In the genomic region with DNA sequence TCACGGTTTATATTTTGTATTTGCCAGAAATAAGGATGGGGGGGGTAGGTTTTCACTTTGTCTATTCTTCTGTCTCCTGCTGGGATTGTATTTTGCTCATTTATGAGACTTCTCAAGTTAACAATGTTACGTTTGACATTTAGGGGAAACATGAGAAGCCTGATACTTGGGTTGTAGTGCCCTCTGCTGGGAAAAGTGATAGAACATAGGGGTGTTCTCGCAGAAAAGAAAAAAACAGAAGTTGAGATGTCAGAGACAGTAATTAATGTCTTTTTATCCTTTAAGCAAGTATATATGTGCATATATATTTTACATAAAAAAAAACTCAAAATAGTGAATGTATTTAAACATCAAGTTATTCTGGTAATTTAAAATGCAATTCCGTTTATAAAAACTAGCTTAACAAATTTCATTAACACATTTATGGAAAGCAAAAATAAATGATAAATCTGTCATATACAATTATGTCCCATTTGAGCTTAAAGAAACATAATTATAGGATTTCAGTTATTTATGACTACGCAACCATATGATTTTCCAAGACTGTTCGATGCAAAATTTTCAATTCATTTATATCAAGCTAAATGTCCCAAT, we compare ENCODE assay signal across 8 cellular contexts. TPM values are rescaled to one million over a fixed set of nuclear protein-coding genes. Genes with fewer than 3 reads are reported as not detected.
A peak's percentile ranks its signal among the peaks of the same experiment; 100 is the strongest.
DNase-seq lines count a peak whose midpoint lies in the region; ATAC-seq and TF ChIP-seq lines count a peak whose summit lies in the region.

No MANE protein-coding gene starts in this region.

- no peak overlapping the region for H3K27ac Mint-ChIP-seq in activated T-helper 1 cell treated with anti-CD3 and anti-CD28 coated beads, Interleukin-12 subunit alpha, Interleukin-12 subunit beta, Interleukin-2, Interleukin-4 antibody, amounts not matched to agents 30 ng/mL and 10 ng/mL and 1 ng/mL, durations not matched to agents 14 hours and 24 hours and 36 hours

- peak; percentile 77 for TF ChIP-seq CTCF in AG04450 (IDR thresholded peaks at IDR 0.05; ENCODE audit: low read depth, low read length)
- peak; percentile 64 for TF ChIP-seq CTCF in GM06990 (IDR thresholded peaks at IDR 0.05; ENCODE audit: insufficient read depth, low read length, poor library complexity, severe bottlenecking)
- TF ChIP-seq CTCF in esophagus muscularis mucosa (IDR thresholded peaks at IDR 0.05), result peak in 2 of 3 experiments; percentile 38 to 41
- TF ChIP-seq CTCF in osteoblast (IDR thresholded peaks at IDR 0.05; ENCODE audit: extremely low read depth, low read depth, low read length), result peak; percentile 73

- H3K4me3 ChIP-seq in AG04450 (ENCODE audit: low read depth, low read length) (no peak overlapping the region), GM06990 (replicated peaks; ENCODE audit: low read depth, low read length) (no peak overlapping the region), esophagus muscularis mucosa (no peak overlapping the region), osteoblast (ENCODE audit: insufficient read depth, low read length) (no peak overlapping the region)

- no peaks in the 10 kb centered on the region for H3K36me3 Mint-ChIP-seq in activated T-helper 1 cell treated with anti-CD3 and anti-CD28 coated beads, Interleukin-12 subunit alpha, Interleukin-12 subunit beta, Interleukin-2, Interleukin-4 antibody, amounts not matched to agents 30 ng/mL and 10 ng/mL and 1 ng/mL, durations not matched to agents 14 hours and 24 hours and 36 hours (ENCODE audit: low read depth)

- intact Hi-C loops in esophagus muscularis mucosa (cut with DNase I), result no loop called here
- intact Hi-C loops in activated T-helper 1 cell treated with anti-CD3 and anti-CD28 coated beads, Interleukin-12 subunit alpha, Interleukin-12 subunit beta, Interleukin-2, Interleukin-4 antibody, amounts not matched to agents 30 ng/mL and 10 ng/mL and 1 ng/mL, durations not matched to agents 14 hours and 24 hours and 36 hours (cut with micrococcal nuclease), result loop anchor here (1.0 to 10.0 kb wide), 6 partner anchors 187 to 626 kb away; no protein-coding TSS in a partner anchor

- 38% methylated on average over 6 of the region's 6 CpGs for WGBS in esophagus muscularis mucosa

- H3K27ac ChIP-seq in AG04450 (ENCODE audit: low read depth, low read length) (no peak overlapping the region), esophagus muscularis mucosa (replicated peaks in 1 of 4) (no peak overlapping the region), osteoblast (ENCODE audit: low read depth, low read length) (no peak overlapping the region)

- H3K79me2 ChIP-seq in osteoblast (ENCODE audit: insufficient read depth, low read length), result no peaks in the 10 kb centered on the region

- no peaks in the 10 kb centered on the region for H4K20me1 ChIP-seq in osteoblast (ENCODE audit: insufficient read depth, low read length)

- no peak overlapping the region for H3K4me2 ChIP-seq in osteoblast (ENCODE audit: insufficient read depth, low read length)

- no peak overlapping the region for H3K4me3 Mint-ChIP-seq in activated T-helper 1 cell treated with anti-CD3 and anti-CD28 coated beads, Interleukin-12 subunit alpha, Interleukin-12 subunit beta, Interleukin-2, Interleukin-4 antibody, amounts not matched to agents 30 ng/mL and 10 ng/mL and 1 ng/mL, durations not matched to agents 14 hours and 24 hours and 36 hours

- TF ChIP-seq EP300 in esophagus muscularis mucosa (IDR thresholded peaks at IDR 0.05), result no peak

- no peaks in the 10 kb centered on the region for H3K4me1 Mint-ChIP-seq in activated T-helper 1 cell treated with anti-CD3 and anti-CD28 coated beads, Interleukin-12 subunit alpha, Interleukin-12 subunit beta, Interleukin-2, Interleukin-4 antibody, amounts not matched to agents 30 ng/mL and 10 ng/mL and 1 ng/mL, durations not matched to agents 14 hours and 24 hours and 36 hours (ENCODE audit: low read depth)

- no peaks in the 10 kb centered on the region for H3K9me3 Mint-ChIP-seq in activated T-helper 1 cell treated with anti-CD3 and anti-CD28 coated beads, Interleukin-12 subunit alpha, Interleukin-12 subunit beta, Interleukin-2, Interleukin-4 antibody, amounts not matched to agents 30 ng/mL and 10 ng/mL and 1 ng/mL, durations not matched to agents 14 hours and 24 hours and 36 hours

- CTCF ChIA-PET in AG04450 (lab: Charles Lee), result interaction anchor here (0.6 to 3.5 kb wide), 25 partner anchors 9 to 671 kb away, joined by 3 to 30 read pairs (median 3); no protein-coding TSS in a partner anchor

- DNase-seq in AG04450 (ENCODE audit: low read depth, low spot score) (peak; percentile 20), GM06990 (ENCODE audit: extremely low read depth, insufficient read length) (no peak), NCI-H1092 treated with DMSO at 0.1 percent for 48 hours (lab: John Stamatoyannopoulos, UW) (peak; percentile 57), SKM-1 treated with dmso at 0.1 percent for 144 hours (lab: John Stamatoyannopoulos, UW; ENCODE audit: unreplicated experiment) (peak; percentile 69), esophagus muscularis mucosa (ENCODE audit: extremely low spot score) (no peak), osteoblast (ENCODE audit: insufficient read length, low spot score, missing footprints) (peak; percentile 77)
- no peak for DNase-seq in activated T-helper 1 cell treated with anti-CD3 and anti-CD28 coated beads, Interleukin-12 subunit alpha, Interleukin-12 subunit beta, Interleukin-2, Interleukin-4 antibody, amounts not matched to agents 30 ng/mL and 10 ng/mL and 1 ng/mL, durations not matched to agents 14 hours and 24 hours and 36 hours (ENCODE audit: low spot score)

- no peak overlapping the region for H2AFZ ChIP-seq in osteoblast (ENCODE audit: low read length)

- H3K27me3 ChIP-seq in AG04450 (ENCODE audit: control insufficient read depth, insufficient read depth, low read length), result no peaks in the 10 kb centered on the region
- no peaks in the 10 kb centered on the region for H3K27me3 ChIP-seq in GM06990 (replicated peaks; ENCODE audit: control insufficient read depth, insufficient read depth, low read length)
- H3K27me3 ChIP-seq in esophagus muscularis mucosa, result peaks cover 0 to 7% (median 0%) of the 10 kb centered on the region in 4 donors
- H3K27me3 ChIP-seq in osteoblast (ENCODE audit: insufficient read depth, low read length), result no peaks in the 10 kb centered on the region

- no peaks in the 10 kb centered on the region for H3K4me1 ChIP-seq in esophagus muscularis mucosa
- H3K4me1 ChIP-seq in osteoblast (ENCODE audit: insufficient read depth, low read length), result no peaks in the 10 kb centered on the region

- peaks cover 6% of the 10 kb centered on the region for H3K27me3 Mint-ChIP-seq in activated T-helper 1 cell treated with anti-CD3 and anti-CD28 coated beads, Interleukin-12 subunit alpha, Interleukin-12 subunit beta, Interleukin-2, Interleukin-4 antibody, amounts not matched to agents 30 ng/mL and 10 ng/mL and 1 ng/mL, durations not matched to agents 14 hours and 24 hours and 36 hours (ENCODE audit: insufficient read depth)

- no peak for TF ChIP-seq POLR2A in esophagus muscularis mucosa (IDR thresholded peaks at IDR 0.05; ENCODE audit: low read depth)

- H3K36me3 ChIP-seq in GM06990 (ENCODE audit: control insufficient read depth, insufficient read depth, low read length) (no peaks in the 10 kb centered on the region), esophagus muscularis mucosa (no peaks in the 10 kb centered on the region), osteoblast (ENCODE audit: insufficient read depth, low read length) (no peaks in the 10 kb centered on the region)

- POLR2A ChIA-PET in AG04450 (lab: Yijun Ruan, JAX), result no interaction called here

- no peaks in the 10 kb centered on the region for H3K9me3 ChIP-seq in AG04450 (ENCODE audit: control insufficient read depth, insufficient read depth, low read length)
- no peaks in the 10 kb centered on the region for H3K9me3 ChIP-seq in esophagus muscularis mucosa
- no peaks in the 10 kb centered on the region for H3K9me3 ChIP-seq in osteoblast (ENCODE audit: low read depth, low read length)

- peak; percentile 80 for ATAC-seq in HG02588 (IDR thresholded peaks at IDR 0.05; ENCODE audit: unreplicated experiment)

RNA-seq across cellular contexts. Expression of a gene that starts 46.0 kb away (rescaled TPM):
- not detected in 2 replicates for polyA plus RNA-seq in AG04450 (2011; rRNA removed)
- polyA minus RNA-seq in AG04450 (2011; rRNA and poly(A)+ RNA removed), result not detected in 2 replicates
- total RNA-seq in esophagus muscularis mucosa (not detected), osteoblast (not detected in 2 replicates)
- total RNA-seq in activated T-helper 1 cell treated with anti-CD3 and anti-CD28 coated beads, Interleukin-12 subunit alpha, Interleukin-12 subunit beta, Interleukin-2, Interleukin-4 antibody, amounts not matched to agents 30 ng/mL and 10 ng/mL and 1 ng/mL, durations not matched to agents 14 hours and 24 hours and 36 hours, result not detected in 2 replicates

Comparison
In these comparisons a context has a peak if more than half of its experiments do, and no peak if none do; other contexts are left out.
1. DNase-seq: peak in AG04450 (single experiment), NCI-H1092 treated with DMSO at 0.1 percent for 48 hours (single experiment), SKM-1 treated with dmso at 0.1 percent for 144 hours (single experiment) and osteoblast (single experiment); none in GM06990 (single experiment), esophagus muscularis mucosa (single experiment) and activated T-helper 1 cell treated with anti-CD3 and anti-CD28 coated beads, Interleukin-12 subunit alpha, Interleukin-12 subunit beta, Interleukin-2, Interleukin-4 antibody, amounts not matched to agents 30 ng/mL and 10 ng/mL and 1 ng/mL, durations not matched to agents 14 hours and 24 hours and 36 hours (single experiment).
2. Peak in every context shown above with its lines, with median percentiles within 50 percentile points of each other: CTCF ChIP-seq.